ENCODE assay signal across 1 cellular context in the genomic region with DNA sequence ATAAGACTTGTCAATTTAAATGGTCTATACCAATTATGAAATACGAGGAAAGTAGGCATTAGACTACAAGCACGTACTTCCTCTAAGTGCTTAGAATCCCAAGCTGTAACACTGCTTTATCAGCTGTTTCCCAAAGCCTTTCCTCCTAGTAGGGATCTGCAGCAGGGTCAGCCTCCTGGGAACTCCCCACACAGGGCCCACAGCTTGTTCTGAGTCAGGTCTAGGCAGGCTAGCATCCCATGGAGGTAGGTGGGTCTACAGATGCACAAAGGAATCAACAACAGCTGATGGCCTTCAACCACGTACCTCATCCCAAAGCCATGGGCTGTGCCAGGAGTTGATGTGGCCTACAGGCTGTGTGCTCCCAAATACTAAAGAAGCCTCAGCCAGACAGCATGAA.
TF ChIP-seq lines count a peak whose summit lies in the region.

No MANE protein-coding gene starts in this region.

TF ChIP-seq in H1, 55 proteins besides CTCF, POLR2A, EP300 and RAD21:
- no peak for TF ChIP-seq BCL11A (IDR thresholded peaks at IDR 0.05; ENCODE audit: low read depth in 2 of 2, low read length in 2 of 2)
- no peak for TF ChIP-seq SP2 (IDR thresholded peaks at IDR 0.05; ENCODE audit: low read length)
- TF ChIP-seq CEBPB (IDR thresholded peaks at IDR 0.05; ENCODE audit: low read depth, low read length), result no peak
- TF ChIP-seq MAX (IDR thresholded peaks at IDR 0.05), result no peak
- TF ChIP-seq RXRA (IDR thresholded peaks at IDR 0.05; ENCODE audit: insufficient read depth, low read depth, low read length), result no peak
- TF ChIP-seq ASH2L (IDR thresholded peaks at IDR 0.05; ENCODE audit: low read length), result no peak
- TF ChIP-seq HDAC6 (IDR thresholded peaks at IDR 0.05; ENCODE audit: low read depth, low read length), result no peak
- TF ChIP-seq BRCA1 (IDR thresholded peaks at IDR 0.05; ENCODE audit: low read depth, low read length), result no peak
- TF ChIP-seq EGR1 (IDR thresholded peaks at IDR 0.05; ENCODE audit: borderline replicate concordance, low read depth, low read length), result no peak
- TF ChIP-seq USF2 (IDR thresholded peaks at IDR 0.05; ENCODE audit: low read length), result no peak
- no peak for TF ChIP-seq SIRT6 (IDR thresholded peaks at IDR 0.05; ENCODE audit: low read length)
- no peak for TF ChIP-seq CTBP2 (IDR thresholded peaks at IDR 0.05; ENCODE audit: borderline replicate concordance, insufficient read depth, insufficient read length, low read length)
- no peak for TF ChIP-seq NRF1 (IDR thresholded peaks at IDR 0.05; ENCODE audit: low read depth, low read length)
- no peak for TF ChIP-seq CHD2 (IDR thresholded peaks at IDR 0.05; ENCODE audit: low read length)
- no peak for TF ChIP-seq GTF2F1 (IDR thresholded peaks at IDR 0.05; ENCODE audit: borderline replicate concordance, low read depth, low read length)
TF ChIP-seq in H1: peak in this region for 0.
